Comparison of ENCODE assay signal across 25 cellular contexts in the genomic region with DNA sequence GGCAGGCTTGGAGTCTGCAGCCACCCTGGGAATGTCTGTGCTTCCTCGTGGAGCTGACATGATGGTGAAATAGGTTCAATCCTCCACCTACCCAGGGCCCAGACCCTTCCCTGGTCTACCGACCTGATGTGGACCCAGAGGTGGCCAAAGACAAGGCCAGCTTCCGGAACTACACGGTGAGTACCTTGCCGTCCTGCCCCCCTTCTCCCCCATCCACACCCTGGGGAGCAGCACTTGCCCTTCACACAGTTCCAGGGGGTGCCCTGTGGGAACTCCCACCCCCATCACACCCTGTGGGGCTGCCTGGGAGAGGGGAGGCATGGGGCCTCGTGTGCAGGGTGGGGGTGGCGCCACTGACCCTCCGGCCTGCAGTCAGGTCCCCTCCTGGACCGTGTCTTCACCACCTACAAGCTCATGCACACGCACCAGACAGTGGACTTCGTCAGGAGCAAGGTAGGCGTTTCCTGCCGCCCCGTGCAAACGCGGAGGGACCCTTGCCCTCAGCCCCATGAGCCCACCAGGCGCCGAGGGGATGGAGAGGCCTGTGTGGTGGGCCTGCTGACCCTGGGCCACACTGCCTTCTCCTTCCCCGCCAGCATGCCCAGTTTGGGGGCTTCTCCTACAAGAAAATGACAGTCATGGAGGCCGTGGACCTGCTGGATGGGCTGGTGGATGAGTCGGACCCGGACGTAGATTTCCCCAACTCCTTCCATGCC. TPM values are rescaled to one million over a fixed set of nuclear protein-coding genes. Genes with fewer than 3 reads are reported as not detected.
"Had no signal": no experiment of that assay in that cellular context is flagged by ENCODE, and none has a peak within 500 bp of the region (broad histone marks: within the 10 kb centered on the region; RNA-seq: fewer than 3 reads in every experiment).

No MANE protein-coding gene starts in this region.

- H3K27me3 Mint-ChIP-seq: activated CD8-positive, alpha-beta memory T cell treated with anti-CD3 and anti-CD28 coated beads, Interleukin-2, amount 10 ng/mL, durations not matched to agents 7 days and 5 days had no signal

- DNase-seq: activated CD4-positive, alpha-beta memory T cell treated with anti-CD3 and anti-CD28 coated beads, Interleukin-2, amount 10 ng/mL, durations not matched to agents 7 days and 5 days; activated CD4-positive, alpha-beta T cell treated with anti-CD3 and anti-CD28 coated beads for 48 hours; activated CD4-positive, CD25-positive, alpha-beta regulatory T cell; activated CD8-positive, alpha-beta memory T cell treated with anti-CD3 and anti-CD28 coated beads, Interleukin-2, amount 10 ng/mL, durations not matched to agents 7 days and 5 days; activated naive CD4-positive, alpha-beta T cell treated with Interleukin-2 at 50 U/mL for 16 hours; activated T-cell treated with anti-CD3 and anti-CD28 coated beads, Interleukin-2, amount 50 U/mL, for 1 hour; brain microvascular endothelial cell; central memory CD4-positive, alpha-beta T cell; erythroblast; foreskin melanocyte; head of caudate nucleus; left ventricle myocardium inferior; mammary epithelial cell; stimulated activated CD4-positive, alpha-beta T cell treated with anti-CD3 and anti-CD28 coated beads, Interleukin-2, amount 100 ng/mL, for 24 hours; stomach; T-helper 9 cell had no signal

- FAIRE-seq: colon had no signal

- H3K27ac Mint-ChIP-seq: activated CD4-positive, alpha-beta memory T cell treated with anti-CD3 and anti-CD28 coated beads, Interleukin-2, amount 10 ng/mL, durations not matched to agents 7 days and 5 days; activated CD8-positive, alpha-beta memory T cell treated with anti-CD3 and anti-CD28 coated beads, Interleukin-2, amount 10 ng/mL, durations not matched to agents 7 days and 5 days; activated T-helper 2 cell treated with anti-CD3 and anti-CD28 coated beads, Interferon-gamma antibody, Interleukin-2, Interleukin-4, amounts not matched to agents 10 μg/mL and 5 μg/mL and 100 μg/mL, durations not matched to agents 14 hours and 24 hours and 36 hours; type B pancreatic cell had no signal

- H3K9me3 ChIP-seq: left ventricle myocardium inferior, prostate gland, right atrium auricular region, stomach had no signal

- ATAC-seq: activated CD8-positive, alpha-beta memory T cell treated with anti-CD3 and anti-CD28 coated beads, Interleukin-2, amount 10 ng/mL, durations not matched to agents 7 days and 5 days had no signal

- H3K36me3 Mint-ChIP-seq: activated CD8-positive, alpha-beta memory T cell treated with anti-CD3 and anti-CD28 coated beads, Interleukin-2, amount 10 ng/mL, durations not matched to agents 7 days and 5 days; type B pancreatic cell had no signal

- H3K27ac ChIP-seq: brain microvascular endothelial cell, left ventricle myocardium inferior, prostate gland, right atrium auricular region, stomach had no signal

- H3K27me3 ChIP-seq: brain microvascular endothelial cell had no signal

- H3K4me3 ChIP-seq: left ventricle myocardium inferior, prostate gland, right atrium auricular region, stomach had no signal

- H3K4me3 Mint-ChIP-seq: activated CD4-positive, alpha-beta memory T cell treated with anti-CD3 and anti-CD28 coated beads, Interleukin-2, amount 10 ng/mL, durations not matched to agents 7 days and 5 days; activated CD8-positive, alpha-beta memory T cell treated with anti-CD3 and anti-CD28 coated beads, Interleukin-2, amount 10 ng/mL, durations not matched to agents 7 days and 5 days; type B pancreatic cell had no signal

- H3K9me3 Mint-ChIP-seq: activated CD4-positive, alpha-beta memory T cell treated with anti-CD3 and anti-CD28 coated beads, Interleukin-2, amount 10 ng/mL, durations not matched to agents 7 days and 5 days; activated T-helper 2 cell treated with anti-CD3 and anti-CD28 coated beads, Interferon-gamma antibody, Interleukin-2, Interleukin-4, amounts not matched to agents 10 μg/mL and 5 μg/mL and 100 μg/mL, durations not matched to agents 14 hours and 24 hours and 36 hours; type B pancreatic cell had no signal

- H3K4me1 ChIP-seq: left ventricle myocardium inferior, prostate gland, right atrium auricular region had no signal

- H3K36me3 ChIP-seq: brain microvascular endothelial cell, left ventricle myocardium inferior, prostate gland, right atrium auricular region, stomach had no signal

RNA-seq across cellular contexts. Expression of gene MIOX, which starts 0.8 kb away (rescaled TPM):
- total RNA-seq: activated T-helper 2 cell treated with anti-CD3 and anti-CD28 coated beads, Interferon-gamma antibody, Interleukin-2, Interleukin-4, amounts not matched to agents 10 μg/mL and 5 μg/mL and 100 μg/mL, durations not matched to agents 14 hours and 24 hours and 36 hours; aorta; left ventricle myocardium inferior; mammary epithelial cell; prostate gland; right atrium auricular region; skeletal muscle tissue; stomach; temporal lobe had no signal
- polyA plus RNA-seq: aorta, mammary epithelial cell, neural cell had no signal

RNA-seq across cellular contexts. Expression of gene ADM2, which starts 6.1 kb away (rescaled TPM):
- total RNA-seq: left ventricle myocardium inferior had no signal
- polyA plus RNA-seq: neural cell had no signal
